20 cellular contexts compared by ENCODE assay signal in genomic region chr12:127191124-127191523, GRCh38.
A peak's percentile ranks its signal among the peaks of the same experiment; 100 is the strongest.
DNase-seq lines count a peak whose midpoint lies in the region; ATAC-seq and TF ChIP-seq lines count a peak whose summit lies in the region.
"Had no signal": no experiment of that assay in that cellular context is flagged by ENCODE, and none has a peak within 500 bp of the region (broad histone marks: within the 10 kb centered on the region; RNA-seq: fewer than 3 reads in every experiment).

No MANE protein-coding gene starts in this region.

- H3K27me3 ChIP-seq in RWPE2 (ENCODE audit: insufficient read depth, poor library complexity, severe bottlenecking) (no peaks in the 10 kb centered on the region), fibroblast of lung (ENCODE audit: control insufficient read depth, insufficient read depth, low read length) (no peaks in the 10 kb centered on the region)
- H3K27me3 ChIP-seq: tibial artery had no signal

- H3K4me1 Mint-ChIP-seq in progenitor cell of endocrine pancreas (ENCODE audit: low read depth), result peaks cover 2% of the 10 kb centered on the region
- H3K4me1 Mint-ChIP-seq: activated CD4-positive, alpha-beta T cell treated with anti-CD3 and anti-CD28 coated beads, Interleukin-2, amount 10 ng/mL, durations not matched to agents 7 days and 5 days had no signal

- DNase-seq in EH (ENCODE audit: low read depth), result peak; percentile 81
- no peak for DNase-seq in RWPE2 (ENCODE audit: low spot score)
- DNase-seq in fibroblast of lung (ENCODE audit: low read depth in 2 of 2), result peak; percentile 25 to 85
- peak; percentile 88 for DNase-seq in renal cortical epithelial cell (ENCODE audit: low read depth)
- no peak for DNase-seq in DMS53 (lab: John Stamatoyannopoulos, UW)
- no peak for DNase-seq in T-helper 2 cell
- no peak for DNase-seq in stimulated activated CD4-positive, alpha-beta T cell treated with anti-CD3 and anti-CD28 coated beads, Interleukin-2, amount 100 ng/mL, for 24 hours
- no peak for DNase-seq in progenitor cell of endocrine pancreas (ENCODE audit: low spot score, unreplicated experiment)
- DNase-seq: activated CD4-positive, alpha-beta T cell treated with anti-CD3 and anti-CD28 coated beads, Interleukin-2, amount 10 ng/mL, durations not matched to agents 7 days and 5 days; activated T-cell treated with anti-CD3 and anti-CD28 coated beads, Interleukin-2, amount 50 U/mL, for 1 hour; central memory CD4-positive, alpha-beta T cell; heart right ventricle; NCI-H1436; NCI-H446; occipital lobe; T-helper 9 cell; tibial artery had no signal

- no peaks in the 10 kb centered on the region for H3K36me3 Mint-ChIP-seq in progenitor cell of endocrine pancreas (ENCODE audit: insufficient read depth)
- H3K36me3 Mint-ChIP-seq: activated naive CD8-positive, alpha-beta T cell had no signal

- no peak overlapping the region for H3K27ac Mint-ChIP-seq in progenitor cell of endocrine pancreas
- H3K27ac Mint-ChIP-seq: activated CD4-positive, alpha-beta T cell treated with anti-CD3 and anti-CD28 coated beads, Interleukin-2, amount 10 ng/mL, durations not matched to agents 7 days and 5 days; activated naive CD8-positive, alpha-beta T cell had no signal

- no peak overlapping the region for H3K4me3 Mint-ChIP-seq in progenitor cell of endocrine pancreas (ENCODE audit: low read depth)
- H3K4me3 Mint-ChIP-seq: activated CD4-positive, alpha-beta T cell treated with anti-CD3 and anti-CD28 coated beads, Interleukin-2, amount 10 ng/mL, durations not matched to agents 7 days and 5 days; activated naive CD8-positive, alpha-beta T cell had no signal

- H3K79me2 ChIP-seq in fibroblast of lung (ENCODE audit: control insufficient read depth, insufficient read depth, low read length), result no peaks in the 10 kb centered on the region

- peak overlapping the region; percentile 25 for H3K27ac ChIP-seq in RWPE2 (ENCODE audit: poor library complexity, severe bottlenecking)
- H3K27ac ChIP-seq in fibroblast of lung (ENCODE audit: insufficient read depth, low read length), result no peak overlapping the region
- H3K27ac ChIP-seq: heart right ventricle, KMS-11, skin epidermis, tibial artery had no signal

- no peak overlapping the region for H3K4me2 ChIP-seq in fibroblast of lung (ENCODE audit: extremely low read depth, insufficient read depth, low read length)
- H3K4me2 ChIP-seq: KMS-11 had no signal

- no peak overlapping the region for H2AFZ ChIP-seq in fibroblast of lung (ENCODE audit: low read length)

- H3K4me1 ChIP-seq in RWPE2 (ENCODE audit: insufficient read depth, poor library complexity, severe bottlenecking) (peaks cover 19% of the 10 kb centered on the region), fibroblast of lung (ENCODE audit: control insufficient read depth, extremely low read depth, insufficient read depth, low read length) (no peaks in the 10 kb centered on the region)
- H3K4me1 ChIP-seq: heart right ventricle, tibial artery had no signal

- ATAC-seq in RWPE2 (ENCODE audit: low read depth), result peak; percentile 72
- ATAC-seq: heart right ventricle had no signal

- no peak overlapping the region for H3K9ac ChIP-seq in fibroblast of lung (ENCODE audit: insufficient read depth, low read length)
- H3K9ac ChIP-seq: KMS-11 had no signal

- H3K9me3 ChIP-seq in RWPE2 (ENCODE audit: severe bottlenecking) (no peaks in the 10 kb centered on the region), fibroblast of lung (ENCODE audit: control insufficient read depth, insufficient read depth, low read depth, low read length) (no peaks in the 10 kb centered on the region)

- H3K9me3 Mint-ChIP-seq in progenitor cell of endocrine pancreas (ENCODE audit: low read depth), result no peaks in the 10 kb centered on the region
- H3K9me3 Mint-ChIP-seq: activated CD4-positive, alpha-beta T cell treated with anti-CD3 and anti-CD28 coated beads, Interleukin-2, amount 10 ng/mL, durations not matched to agents 7 days and 5 days had no signal

- no peak overlapping the region for H3K4me3 ChIP-seq in RWPE2 (ENCODE audit: severe bottlenecking)
- no peak overlapping the region for H3K4me3 ChIP-seq in fibroblast of lung (replicated peaks in 1 of 4; ENCODE audit: control extremely low read depth in 1 of 4, insufficient read depth in 1 of 4, low read depth in 3 of 4, low read length in 4 of 4)
- H3K4me3 ChIP-seq: heart right ventricle, skin epidermis, tibial artery had no signal

- TF ChIP-seq CTCF in RWPE2 (IDR thresholded peaks at IDR 0.05; ENCODE audit: poor library complexity, severe bottlenecking), result no peak
- TF ChIP-seq CTCF in fibroblast of lung (conservative IDR thresholded peaks at IDR 0.05 in 1 of 2, IDR thresholded peaks at IDR 0.05 in 1 of 2; ENCODE audit: low read depth in 1 of 2, low read length in 2 of 2), result no peak
- no peak for TF ChIP-seq CTCF in progenitor cell of endocrine pancreas (IDR thresholded peaks at IDR 0.05; ENCODE audit: unreplicated experiment)

- no peaks in the 10 kb centered on the region for H4K20me1 ChIP-seq in fibroblast of lung (ENCODE audit: control insufficient read depth, extremely low read depth, insufficient read depth, low read length)

- no peaks in the 10 kb centered on the region for H3K36me3 ChIP-seq in RWPE2 (ENCODE audit: low read depth)
- H3K36me3 ChIP-seq in fibroblast of lung (ENCODE audit: control insufficient read depth, insufficient read depth, low read length), result no peaks in the 10 kb centered on the region
- H3K36me3 ChIP-seq: heart right ventricle, tibial artery had no signal

- no peaks in the 10 kb centered on the region for H3K27me3 Mint-ChIP-seq in progenitor cell of endocrine pancreas
- H3K27me3 Mint-ChIP-seq: activated CD4-positive, alpha-beta T cell treated with anti-CD3 and anti-CD28 coated beads, Interleukin-2, amount 10 ng/mL, durations not matched to agents 7 days and 5 days had no signal

Comparison
In these comparisons a context has a peak if more than half of its experiments do, and no peak if none do; other contexts are left out.
1. DNase-seq: peak in EH (single experiment), fibroblast of lung (2 of 2) and renal cortical epithelial cell (single experiment); none in RWPE2 (single experiment), DMS53 (single experiment), T-helper 2 cell (0 of 5), stimulated activated CD4-positive, alpha-beta T cell treated with anti-CD3 and anti-CD28 coated beads, Interleukin-2, amount 100 ng/mL, for 24 hours (0 of 2) and progenitor cell of endocrine pancreas (single experiment).